Comparison of ENCODE assay signal across 20 cellular contexts in the genomic region with DNA sequence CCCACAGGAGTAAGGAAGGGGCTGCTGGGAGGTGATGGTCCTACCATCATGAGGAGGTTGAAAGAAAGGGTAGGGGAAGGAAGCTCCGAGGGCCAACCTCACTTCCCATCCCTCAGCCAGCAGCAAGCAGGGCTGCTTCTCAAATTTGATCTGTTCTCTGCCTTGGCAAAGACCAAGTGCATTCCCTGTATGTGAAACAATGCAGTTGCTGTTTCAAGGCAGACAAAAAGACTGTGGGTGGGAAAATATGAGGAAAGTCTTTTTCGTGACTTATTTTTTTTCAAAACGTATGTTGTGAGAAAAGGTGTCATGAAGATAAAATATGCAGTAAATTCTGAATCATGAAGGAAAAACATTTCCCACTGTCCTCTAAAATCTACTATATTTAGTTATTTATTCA.
"Had no signal": no experiment of that assay in that cellular context is flagged by ENCODE, and none has a peak within 500 bp of the region (broad histone marks: within the 10 kb centered on the region; RNA-seq: fewer than 3 reads in every experiment).

No MANE protein-coding gene starts in this region.

- H3K9me3 ChIP-seq: adrenal gland, ascending aorta, lower lobe of right lung, upper lobe of right lung had no signal

- H3K36me3 Mint-ChIP-seq: activated naive CD4-positive, alpha-beta T cell treated with anti-CD3 and anti-CD28 coated beads, Interleukin-2, amount 50 U/mL, for 72 hours; natural killer cell treated with Interleukin-12 subunit alpha and Interleukin-12 subunit beta and Interleukin-15 and Interleukin-18, amount 100 ng/mL, for 72 hours had no signal

- H3K36me3 ChIP-seq: adrenal gland, ascending aorta, lower lobe of right lung, upper lobe of right lung had no signal

- ATAC-seq: activated naive CD4-positive, alpha-beta T cell treated with anti-CD3 and anti-CD28 coated beads, Interleukin-2, amount 50 U/mL, for 72 hours; activated T-helper 17 cell treated with anti-CD3 and anti-CD28 coated beads, Interleukin-2, amount 50 U/mL, for 72 hours; foreskin keratinocyte; left lobe of liver; lower lobe of right lung; natural killer cell treated with Interleukin-12 subunit alpha and Interleukin-12 subunit beta and Interleukin-15 and Interleukin-18, amount 100 ng/mL, for 72 hours had no signal

- H3K4me1 Mint-ChIP-seq: activated T-helper 17 cell treated with anti-CD3 and anti-CD28 coated beads, Interleukin-2, amount 50 U/mL, for 72 hours had no signal

- H3K4me1 ChIP-seq: adrenal gland, ascending aorta, foreskin keratinocyte, lower lobe of right lung, upper lobe of right lung had no signal

- H3K27me3 ChIP-seq: adrenal gland, ascending aorta, foreskin keratinocyte, upper lobe of right lung had no signal

- H3K27ac ChIP-seq: adrenal gland, ascending aorta, foreskin keratinocyte, lower lobe of right lung, upper lobe of right lung had no signal

- H3K27me3 Mint-ChIP-seq: activated T-helper 17 cell treated with anti-CD3 and anti-CD28 coated beads, Interleukin-2, amount 50 U/mL, for 72 hours; dendritic cell treated with granulocyte-macrophage colony-stimulating factor and Interleukin-4, amounts not matched to agents 40 ng/mL and 50 ng/mL, for 4 days; natural killer cell treated with Interleukin-12 subunit alpha and Interleukin-12 subunit beta and Interleukin-15 and Interleukin-18, amount 100 ng/mL, for 72 hours had no signal

- H3K4me3 ChIP-seq: adrenal gland, ascending aorta, lower lobe of right lung, upper lobe of right lung had no signal

- H3K27ac Mint-ChIP-seq: activated naive CD4-positive, alpha-beta T cell treated with anti-CD3 and anti-CD28 coated beads, Interleukin-2, amount 50 U/mL, for 72 hours; activated T-helper 17 cell treated with anti-CD3 and anti-CD28 coated beads, Interleukin-2, amount 50 U/mL, for 72 hours; dendritic cell treated with granulocyte-macrophage colony-stimulating factor and Interleukin-4, amounts not matched to agents 40 ng/mL and 50 ng/mL, for 4 days; mesothelial cell of epicardium; natural killer cell treated with Interleukin-12 subunit alpha and Interleukin-12 subunit beta and Interleukin-15 and Interleukin-18, amount 100 ng/mL, for 72 hours; progenitor cell of endocrine pancreas had no signal

- DNase-seq: activated T-cell treated with anti-CD3 and anti-CD28 coated beads, Interleukin-2, amount 50 U/mL, for 1 hour; adrenal gland; effector CD4-positive, alpha-beta T cell; erythroblast; foreskin keratinocyte; occipital lobe; retina; stimulated activated CD4-positive, alpha-beta T cell treated with anti-CD3 and anti-CD28 coated beads, Interleukin-4, amount 100 ng/mL, for 24 hours; stimulated activated naive CD4-positive, alpha-beta T cell treated with Interleukin-2 at 50 U/mL for 16 hours; T-helper 1 cell had no signal

- H3K9me3 Mint-ChIP-seq: activated naive CD4-positive, alpha-beta T cell treated with anti-CD3 and anti-CD28 coated beads, Interleukin-2, amount 50 U/mL, for 72 hours; activated T-helper 17 cell treated with anti-CD3 and anti-CD28 coated beads, Interleukin-2, amount 50 U/mL, for 72 hours; dendritic cell treated with granulocyte-macrophage colony-stimulating factor and Interleukin-4, amounts not matched to agents 40 ng/mL and 50 ng/mL, for 4 days; mesothelial cell of epicardium; natural killer cell treated with Interleukin-12 subunit alpha and Interleukin-12 subunit beta and Interleukin-15 and Interleukin-18, amount 100 ng/mL, for 72 hours had no signal

- H3K4me3 Mint-ChIP-seq: activated T-helper 17 cell treated with anti-CD3 and anti-CD28 coated beads, Interleukin-2, amount 50 U/mL, for 72 hours; dendritic cell treated with granulocyte-macrophage colony-stimulating factor and Interleukin-4, amounts not matched to agents 40 ng/mL and 50 ng/mL, for 4 days; mesothelial cell of epicardium; natural killer cell treated with Interleukin-12 subunit alpha and Interleukin-12 subunit beta and Interleukin-15 and Interleukin-18, amount 100 ng/mL, for 72 hours had no signal
